Comparison of ENCODE assay signal across 20 cellular contexts in the genomic region with DNA sequence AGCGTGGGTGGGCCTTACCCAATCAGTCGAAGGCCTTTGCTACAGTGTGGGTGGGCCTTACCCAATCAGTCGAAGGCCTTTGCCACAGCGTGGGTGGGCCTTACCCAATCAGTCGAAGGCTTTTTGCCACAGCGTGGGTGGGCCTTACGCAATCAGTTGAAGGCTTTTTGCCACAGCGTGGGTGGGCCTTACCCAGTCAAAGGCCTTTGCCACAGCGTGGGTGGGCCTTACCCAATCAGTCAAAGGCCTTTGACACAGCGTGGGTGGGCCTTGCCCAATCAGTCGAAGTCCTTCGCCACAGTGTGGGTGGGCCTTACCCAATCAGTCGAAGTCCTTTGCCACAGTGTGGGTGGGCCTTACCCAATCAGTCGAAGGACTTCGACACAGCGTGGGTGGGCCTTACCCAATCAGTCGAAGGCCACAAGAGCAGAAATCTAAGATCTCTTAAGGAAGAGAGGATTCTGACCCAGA. TPM values are rescaled to one million over a fixed set of nuclear protein-coding genes. Genes with fewer than 3 reads are reported as not detected.
A peak's percentile ranks its signal among the peaks of the same experiment; 100 is the strongest.
DNase-seq lines count a peak whose midpoint lies in the region; ATAC-seq lines count a peak whose summit lies in the region.
"Had no signal": no experiment of that assay in that cellular context is flagged by ENCODE, and none has a peak within 500 bp of the region (broad histone marks: within the 10 kb centered on the region; RNA-seq: fewer than 3 reads in every experiment).

No MANE protein-coding gene starts in this region.

- CTCF ChIA-PET in activated CD4-positive, alpha-beta T cell treated with anti-CD3 and anti-CD28 coated beads for 36 hours (lab: Charles Lee) = no interaction called here

- no peak overlapping the region for H3K27ac Mint-ChIP-seq in activated CD4-positive, alpha-beta T cell treated with anti-CD3 and anti-CD28 coated beads for 36 hours
- peak overlapping the region; percentile 87 to 89 for H3K27ac Mint-ChIP-seq in effector memory CD8-positive, alpha-beta T cell
- H3K27ac Mint-ChIP-seq: activated CD8-positive, alpha-beta T cell treated with anti-CD3 and anti-CD28 coated beads for 36 hours; HFFc6 had no signal

- no peak overlapping the region for H3K4me3 Mint-ChIP-seq in activated CD4-positive, alpha-beta T cell treated with anti-CD3 and anti-CD28 coated beads for 36 hours
- no peak overlapping the region for H3K4me3 Mint-ChIP-seq in effector memory CD8-positive, alpha-beta T cell
- H3K4me3 Mint-ChIP-seq: activated CD8-positive, alpha-beta T cell treated with anti-CD3 and anti-CD28 coated beads for 36 hours; HFFc6 had no signal

- POLR2A ChIA-PET in activated CD4-positive, alpha-beta T cell treated with anti-CD3 and anti-CD28 coated beads for 36 hours (lab: Charles Lee) = interaction anchor here (0.6 kb wide), 1 partner anchor 85 kb away, joined by 4 read pairs; no protein-coding TSS in a partner anchor

- H3K27me3 Mint-ChIP-seq in activated CD4-positive, alpha-beta T cell treated with anti-CD3 and anti-CD28 coated beads for 36 hours = no peaks in the 10 kb centered on the region
- no peaks in the 10 kb centered on the region for H3K27me3 Mint-ChIP-seq in effector memory CD8-positive, alpha-beta T cell
- H3K27me3 Mint-ChIP-seq: activated CD8-positive, alpha-beta T cell treated with anti-CD3 and anti-CD28 coated beads for 36 hours had no signal

- H3K4me1 Mint-ChIP-seq in activated CD4-positive, alpha-beta T cell treated with anti-CD3 and anti-CD28 coated beads for 36 hours = peaks cover 17% of the 10 kb centered on the region
- H3K4me1 Mint-ChIP-seq in effector memory CD8-positive, alpha-beta T cell (ENCODE audit: low read depth in 2 of 2) = peaks cover 29 to 34% of the 10 kb centered on the region in 2 donors

- no peak for ATAC-seq in activated CD4-positive, alpha-beta T cell treated with anti-CD3 and anti-CD28 coated beads for 36 hours
- no peak for ATAC-seq in effector memory CD8-positive, alpha-beta T cell (replicated peaks)
- ATAC-seq in HG03521 (IDR thresholded peaks at IDR 0.05; ENCODE audit: unreplicated experiment) (no peak), GM21367 (IDR thresholded peaks at IDR 0.05; ENCODE audit: unreplicated experiment) (no peak)
- ATAC-seq: activated CD8-positive, alpha-beta T cell treated with anti-CD3 and anti-CD28 coated beads for 36 hours; mucosa of descending colon had no signal

- intact Hi-C loops in activated CD4-positive, alpha-beta T cell treated with anti-CD3 and anti-CD28 coated beads for 36 hours (cut with DNase I, micrococcal nuclease) = loop anchor here in 1 of 2 experiments (5.0 kb wide), 2 partner anchors 42 to 82 kb away; no protein-coding TSS in a partner anchor

- peaks cover 2% of the 10 kb centered on the region for H3K9me3 Mint-ChIP-seq in activated CD4-positive, alpha-beta T cell treated with anti-CD3 and anti-CD28 coated beads for 36 hours (ENCODE audit: low read depth)
- H3K9me3 Mint-ChIP-seq in effector memory CD8-positive, alpha-beta T cell = peaks cover 0 to 2% of the 10 kb centered on the region in 2 donors

- DNase-seq in activated CD4-positive, alpha-beta T cell treated with anti-CD3 and anti-CD28 coated beads for 36 hours = peak; percentile 32
- no peak for DNase-seq in activated CD4-positive, alpha-beta T cell treated with anti-CD3 and anti-CD28 coated beads for 1 hour
- DNase-seq in stimulated activated CD4-positive, alpha-beta T cell treated with anti-CD3 and anti-CD28 coated beads, Interleukin-15, amount 100 ng/mL, for 24 hours = peak; percentile 16
- no peak for DNase-seq in stimulated activated CD4-positive, alpha-beta T cell treated with anti-CD3 and anti-CD28 coated beads, Interleukin-4, amount 100 ng/mL, for 4 hours
- no peak for DNase-seq in effector memory CD8-positive, alpha-beta T cell
- no peak for DNase-seq in AML-193 (lab: John Stamatoyannopoulos, UW)
- DNase-seq: activated CD8-positive, alpha-beta T cell treated with anti-CD3 and anti-CD28 coated beads for 36 hours; brain microvascular endothelial cell; C1 segment of cervical spinal cord; HFFc6; KBM-7; NCI-H1694; NCI-H748 treated with DMSO at 0.1 percent for 48 hours; SIG-M5; stimulated activated CD4-positive, alpha-beta T cell treated with anti-CD3 and anti-CD28 coated beads, Interleukin-12 subunit alpha, Interleukin-12 subunit beta, amount 100 ng/mL, for 4 hours had no signal

- H3K36me3 Mint-ChIP-seq in activated CD4-positive, alpha-beta T cell treated with anti-CD3 and anti-CD28 coated beads for 36 hours (ENCODE audit: low read depth) = peaks cover 22% of the 10 kb centered on the region
- H3K36me3 Mint-ChIP-seq in effector memory CD8-positive, alpha-beta T cell (ENCODE audit: insufficient read depth) = peaks cover 61% of the 10 kb centered on the region

RNA-seq across cellular contexts. Expression of a gene that starts 16.3 kb away (rescaled TPM):
- total RNA-seq in activated CD4-positive, alpha-beta T cell treated with anti-CD3 and anti-CD28 coated beads for 36 hours = 1 to 10 TPM in 1 of 2 experiments, under 1 TPM in 1; 0.94 to 1.0 TPM
- total RNA-seq: A172, suprapubic skin had no signal

RNA-seq across cellular contexts. Expression of a gene that starts 25.9 kb away (rescaled TPM):
- total RNA-seq in activated CD4-positive, alpha-beta T cell treated with anti-CD3 and anti-CD28 coated beads for 36 hours = 10 to 100 TPM; 18.2 to 34.1 TPM

RNA-seq across cellular contexts. Expression of a gene that starts 48.7 kb away (rescaled TPM):
- total RNA-seq in activated CD4-positive, alpha-beta T cell treated with anti-CD3 and anti-CD28 coated beads for 36 hours = under 1 TPM; 0.76 to 0.89 TPM
- total RNA-seq: A172 had no signal

RNA-seq across cellular contexts. Expression of a gene that starts 58.5 kb away (rescaled TPM):
- total RNA-seq in activated CD4-positive, alpha-beta T cell treated with anti-CD3 and anti-CD28 coated beads for 36 hours = 10 to 100 TPM; 38.4 to 39.7 TPM

Comparison
In these comparisons a context has a peak if more than half of its experiments do, and no peak if none do; other contexts are left out.
1. DNase-seq: peak in activated CD4-positive, alpha-beta T cell treated with anti-CD3 and anti-CD28 coated beads for 36 hours (single experiment) and stimulated activated CD4-positive, alpha-beta T cell treated with anti-CD3 and anti-CD28 coated beads, Interleukin-15, amount 100 ng/mL, for 24 hours (single experiment); none in activated CD4-positive, alpha-beta T cell treated with anti-CD3 and anti-CD28 coated beads for 1 hour (single experiment), stimulated activated CD4-positive, alpha-beta T cell treated with anti-CD3 and anti-CD28 coated beads, Interleukin-4, amount 100 ng/mL, for 4 hours (0 of 2), effector memory CD8-positive, alpha-beta T cell (0 of 3) and AML-193 (0 of 2).